ENCODE assay signal across 16 cellular contexts in the genomic region with DNA sequence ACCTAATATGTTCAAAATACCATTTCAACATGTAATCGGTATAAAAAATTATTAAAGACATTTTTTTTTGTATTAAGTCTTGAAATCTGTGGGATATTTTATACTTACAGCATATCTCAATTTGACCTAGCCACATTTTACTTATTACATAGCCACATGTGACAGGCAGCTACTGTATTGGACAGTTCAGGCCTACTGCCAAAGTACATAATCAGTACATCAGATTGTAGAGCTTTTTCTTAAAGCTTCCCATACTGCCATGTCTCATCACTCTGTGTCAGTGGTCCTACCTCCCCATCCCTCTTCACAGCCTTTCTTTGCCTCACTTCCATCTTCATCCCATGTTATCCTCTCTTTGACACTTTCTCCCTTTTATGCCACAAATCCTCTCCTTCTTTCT. TPM values are rescaled to one million over a fixed set of nuclear protein-coding genes. Genes with fewer than 3 reads are reported as not detected.
"Had no signal": no experiment of that assay in that cellular context is flagged by ENCODE, and none has a peak within 500 bp of the region (broad histone marks: within the 10 kb centered on the region; RNA-seq: fewer than 3 reads in every experiment).

No MANE protein-coding gene starts in this region.

- H3K27ac Mint-ChIP-seq: activated naive CD8-positive, alpha-beta T cell; memory B cell; nephron progenitor cell; T-helper 2 cell treated with Interferon-gamma antibody and Interleukin-4, amounts not matched to agents 5 μg/mL and 100 μg/mL, for 36 hours had no signal

- ATAC-seq: activated T-cell treated with anti-CD3 and anti-CD28 coated beads, Interleukin-2, amount 50 U/mL, for 4 hours; heart right ventricle; left lung had no signal

- H3K4me1 Mint-ChIP-seq: nephron progenitor cell had no signal

- H3K4me3 Mint-ChIP-seq: activated naive CD8-positive, alpha-beta T cell; activated T-cell treated with anti-CD3 and anti-CD28 coated beads, Interleukin-2, amount 50 U/mL, for 4 hours; memory B cell; nephron progenitor cell; T-helper 2 cell treated with Interferon-gamma antibody and Interleukin-4, amounts not matched to agents 5 μg/mL and 100 μg/mL, for 36 hours had no signal

- DNase-seq: activated CD4-positive, alpha-beta T cell treated with anti-CD3 and anti-CD28 coated beads for 1 hour; activated CD4-positive, alpha-beta T cell treated with anti-CD3 and anti-CD28 coated beads, Interleukin-2, amount 50 U/mL, for 48 hours; activated gamma-delta T cell; activated T-cell treated with anti-CD3 and anti-CD28 coated beads, Interleukin-2, amount 50 U/mL, for 4 hours; colonic mucosa; effector memory CD4-positive, alpha-beta T cell; heart right ventricle; left lung; nephron progenitor cell; pancreas; stimulated activated CD4-positive, alpha-beta T cell treated with anti-CD3 and anti-CD28 coated beads, Interleukin-4, amount 100 ng/mL, for 4 hours; stomach had no signal

- H3K27me3 Mint-ChIP-seq: activated naive CD8-positive, alpha-beta T cell; memory B cell had no signal

RNA-seq across cellular contexts. Expression of gene LOXL4, which starts 43.0 kb away (rescaled TPM):
- total RNA-seq: activated T-cell treated with anti-CD3 and anti-CD28 coated beads, Interleukin-2, amount 50 U/mL, for 4 hours; frontal cortex had no signal
